Comparison of ENCODE assay signal across 10 cellular contexts in the genomic region with DNA sequence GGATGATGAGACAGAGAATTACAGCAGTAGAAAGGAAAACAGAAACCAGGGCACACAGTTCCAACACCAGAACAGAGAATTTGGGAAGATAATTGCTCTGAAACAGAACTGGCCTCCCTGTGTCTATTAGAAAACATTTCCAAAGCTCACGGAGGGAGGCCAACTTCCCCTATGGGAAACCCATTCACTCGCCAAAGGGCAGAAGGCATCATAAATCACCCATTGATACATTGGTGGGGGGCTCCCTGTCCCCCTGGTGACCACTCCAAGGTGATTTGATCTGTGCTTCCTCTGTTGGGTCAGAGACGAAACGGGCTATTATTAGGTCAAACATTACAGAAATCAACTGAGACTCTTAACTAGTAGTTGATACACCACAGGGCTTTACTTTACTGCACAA. TPM values are rescaled to one million over a fixed set of nuclear protein-coding genes. Genes with fewer than 3 reads are reported as not detected.
DNase-seq lines count a peak whose midpoint lies in the region; ATAC-seq and TF ChIP-seq lines count a peak whose summit lies in the region.
"Had no signal": no experiment of that assay in that cellular context is flagged by ENCODE, and none has a peak within 500 bp of the region (broad histone marks: within the 10 kb centered on the region; RNA-seq: fewer than 3 reads in every experiment).

No MANE protein-coding gene starts in this region.

- peaks cover 84% of the 10 kb centered on the region for H3K36me3 Mint-ChIP-seq in CD4-positive, alpha-beta T cell (ENCODE audit: low read depth)
- peaks cover 2% of the 10 kb centered on the region for H3K36me3 Mint-ChIP-seq in neural crest cell (ENCODE audit: low read depth)

- peak in 1 of 10 experiments; percentile 20 for DNase-seq in CD4-positive, alpha-beta T cell
- DNase-seq in OCI-LY7 (ENCODE audit: low spot score) (no peak), neural crest cell (ENCODE audit: low read depth, low spot score) (no peak), posterior vena cava (ENCODE audit: low spot score) (no peak)
- no peak for DNase-seq in activated CD4-positive, CD25-positive, alpha-beta regulatory T cell (lab: John Stamatoyannopoulos, UW)
- DNase-seq: erythroblast, right cardiac atrium had no signal

- H3K27me3 Mint-ChIP-seq in CD4-positive, alpha-beta T cell: peaks cover 5% of the 10 kb centered on the region
- H3K27me3 Mint-ChIP-seq in neural crest cell (ENCODE audit: low read depth): peaks cover 23% of the 10 kb centered on the region

- H3K4me2 ChIP-seq in OCI-LY7 (ENCODE audit: low read length): peak overlapping the region; percentile 88

- H3K4me3 Mint-ChIP-seq in CD4-positive, alpha-beta T cell: peak overlapping the region; percentile 98
- peak overlapping the region; percentile 93 for H3K4me3 Mint-ChIP-seq in neural crest cell

- H3K27ac ChIP-seq in CD4-positive, alpha-beta T cell (ENCODE audit: low read depth, low read length): peak overlapping the region; percentile 96
- H3K27ac ChIP-seq in OCI-LY7 (ENCODE audit: low read depth, low read length, poor library complexity, severe bottlenecking) (peak overlapping the region; percentile 25), duodenal mucosa (ENCODE audit: low read depth, low read length) (no peak overlapping the region)

- CTCF ChIA-PET in CD4-positive, alpha-beta T cell (lab: Charles Lee): interaction anchor here (0.8 to 1.4 kb wide), 5 partner anchors 32 to 202 kb away, joined by 3 to 4 read pairs (median 3); no protein-coding TSS in a partner anchor
- CTCF ChIA-PET in OCI-LY7 (lab: Charles Lee; ENCODE audit: unreplicated experiment): no interaction called here

- no peaks in the 10 kb centered on the region for H3K9me2 ChIP-seq in OCI-LY7 (ENCODE audit: insufficient read depth, low read length)

- H3K9me3 Mint-ChIP-seq in CD4-positive, alpha-beta T cell: no peaks in the 10 kb centered on the region
- no peaks in the 10 kb centered on the region for H3K9me3 Mint-ChIP-seq in neural crest cell

- ATAC-seq in CD4-positive, alpha-beta T cell (ENCODE audit: poor library complexity): no peak
- ATAC-seq in GM18511 (IDR thresholded peaks at IDR 0.05; ENCODE audit: unreplicated experiment) (no peak), esophagus mucosa (no peak)
- ATAC-seq: right cardiac atrium had no signal

- H3K4me1 ChIP-seq in OCI-LY7 (ENCODE audit: insufficient read depth, low read length, poor library complexity, severe bottlenecking) (peaks cover 59% of the 10 kb centered on the region), duodenal mucosa (ENCODE audit: control insufficient read depth in 1 of 2, insufficient read depth in 2 of 2, low read length in 2 of 2) (peaks cover 9 to 18% of the 10 kb centered on the region in 2 donors)

- H3K27me3 ChIP-seq in CD4-positive, alpha-beta T cell (ENCODE audit: control insufficient read depth, insufficient read depth, low read length): no peaks in the 10 kb centered on the region
- H3K27me3 ChIP-seq in duodenal mucosa (ENCODE audit: control insufficient read depth in 1 of 2, insufficient read depth in 2 of 2, low read length in 2 of 2): peaks cover 12 to 18% of the 10 kb centered on the region in 2 donors

- BruUV-seq in OCI-LY7 (replicated peaks; lab: Mats Ljungman, UMichigan): no TSS peak

- peaks cover 65% of the 10 kb centered on the region for H3K4me1 Mint-ChIP-seq in CD4-positive, alpha-beta T cell (ENCODE audit: low read depth)
- peaks cover 40% of the 10 kb centered on the region for H3K4me1 Mint-ChIP-seq in neural crest cell

- peaks cover 60% of the 10 kb centered on the region for H3K79me2 ChIP-seq in OCI-LY7 (ENCODE audit: insufficient read depth, low read depth, low read length)

- H2AFZ ChIP-seq in OCI-LY7 (ENCODE audit: low read length): no peak overlapping the region

- H3K9ac ChIP-seq in duodenal mucosa (ENCODE audit: low read depth in 1 of 2, low read length in 2 of 2): peak overlapping the region; percentile 26 to 29

- H3K9me3 ChIP-seq in CD4-positive, alpha-beta T cell (ENCODE audit: control insufficient read depth, low read length): no peaks in the 10 kb centered on the region
- H3K9me3 ChIP-seq in OCI-LY7 (ENCODE audit: low read length) (no peaks in the 10 kb centered on the region), duodenal mucosa (ENCODE audit: control insufficient read depth in 1 of 2, low read length in 2 of 2) (no peaks in the 10 kb centered on the region)

- peak overlapping the region; percentile 98 for H3K27ac Mint-ChIP-seq in CD4-positive, alpha-beta T cell
- H3K27ac Mint-ChIP-seq in neural crest cell (ENCODE audit: unreplicated experiment): no peak overlapping the region

- intact Hi-C loops in CD4-positive, alpha-beta T cell (cut with DNase I, micrococcal nuclease): loop anchor here in 1 of 2 experiments (5.0 kb wide), 1 partner anchor 121 kb away; no protein-coding TSS in a partner anchor
- intact Hi-C loops in OCI-LY7 (cut with micrococcal nuclease; ENCODE audit: unreplicated experiment): no loop called here
- intact Hi-C loops in posterior vena cava (cut with DNase I): loop anchor here in 1 of 2 donors (10.0 kb wide), 1 partner anchor 48 kb away; no protein-coding TSS in a partner anchor

- no peak for TF ChIP-seq CTCF in CD4-positive, alpha-beta T cell (IDR thresholded peaks at IDR 0.05)
- TF ChIP-seq CTCF in OCI-LY7 (conservative IDR thresholded peaks at IDR 0.05; ENCODE audit: low read length): no peak
- TF ChIP-seq CTCF in neural crest cell (conservative IDR thresholded peaks at IDR 0.05): no peak

- H3K4me3 ChIP-seq in OCI-LY7 (ENCODE audit: low read depth, low read length, poor library complexity, severe bottlenecking) (peak overlapping the region; percentile 96), duodenal mucosa (ENCODE audit: low read depth in 1 of 2, low read length in 2 of 2) (peak overlapping the region; percentile 37 to 59)

- peaks cover 21% of the 10 kb centered on the region for H4K20me1 ChIP-seq in OCI-LY7 (ENCODE audit: insufficient read depth, low read length)

- 0 out of 2 replicates have a peak, but pooled peaks cover 9% of the 10 kb centered on the region for H3K36me3 ChIP-seq in OCI-LY7 (ENCODE audit: insufficient read depth, low read length)
- no peaks in the 10 kb centered on the region for H3K36me3 ChIP-seq in duodenal mucosa (ENCODE audit: control insufficient read depth in 1 of 2, insufficient read depth in 2 of 2, low read length in 2 of 2)

- POLR2A ChIA-PET in CD4-positive, alpha-beta T cell (lab: Charles Lee): interaction anchor here (0.7 to 12.4 kb wide), 10 partner anchors 10 to 503 kb away, joined by 3 to 265 read pairs (median 8); no protein-coding TSS in a partner anchor
- POLR2A ChIA-PET in OCI-LY7 (lab: Charles Lee): interaction anchor here (0.9 to 1.4 kb wide), 5 partner anchors 38 to 359 kb away, joined by 3 to 7 read pairs (median 4); no protein-coding TSS in a partner anchor

RNA-seq across cellular contexts. Expression of a gene that starts 3.8 kb away (rescaled TPM):
- total RNA-seq in CD4-positive, alpha-beta T cell: 100 to 1,000 TPM; 469 to 471 TPM
- total RNA-seq in OCI-LY7 (2014; rRNA removed; shearing (Covaris generic)): 15.4 and 15.7 TPM in 2 replicates
- total RNA-seq in OCI-LY7 (2022) (18.9 and 19.6 TPM in 2 replicates), neural crest cell (27.3 and 29.5 TPM in 2 replicates), posterior vena cava (10 to 100 TPM; 12.5 to 13.0 TPM), esophagus mucosa (15.5 TPM)

Comparison
In these comparisons a context has a peak if more than half of its experiments do, and no peak if none do; other contexts are left out.
1. RNA of a gene that starts 3.8 kb away (total RNA-seq): 469 to 471 TPM in CD4-positive, alpha-beta T cell; 27.3 to 29.5 TPM in neural crest cell, 15.4 to 19.6 TPM in OCI-LY7, 15.5 TPM in esophagus mucosa (single experiment) and 12.5 to 13.0 TPM in posterior vena cava; every median in the first group is over 10 times any median in the second.